Comparison of ENCODE assay signal across 16 cellular contexts in genomic region chr21:37594472-37594951, GRCh38.
"Had no signal": no experiment of that assay in that cellular context is flagged by ENCODE, and none has a peak within 500 bp of the region (broad histone marks: within the 10 kb centered on the region; RNA-seq: fewer than 3 reads in every experiment).

No MANE protein-coding gene starts in this region.

- DNase-seq: cerebellar nuclear complex; effector memory CD8-positive, alpha-beta T cell; foreskin keratinocyte; lower lobe of right lung; midbrain; naive B cell; psoas muscle; sigmoid colon; stimulated activated naive CD4-positive, alpha-beta T cell; stomach; trophoblast cell had no signal

- H3K9me3 Mint-ChIP-seq: effector memory CD8-positive, alpha-beta T cell had no signal

- H3K4me1 ChIP-seq: foreskin keratinocyte, lower lobe of right lung, psoas muscle, stomach had no signal

- H3K27me3 ChIP-seq: foreskin keratinocyte, sigmoid colon, stomach had no signal

- H3K9me3 ChIP-seq: lower lobe of right lung, psoas muscle, sigmoid colon, stomach, thoracic aorta had no signal

- H3K27ac Mint-ChIP-seq: dendritic cell treated with granulocyte-macrophage colony-stimulating factor and Interleukin-4, amounts not matched to agents 40 ng/mL and 50 ng/mL, for 4 days; effector memory CD8-positive, alpha-beta T cell; memory B cell; naive B cell; nephron had no signal

- ATAC-seq: effector memory CD8-positive, alpha-beta T cell; foreskin keratinocyte; lower lobe of right lung; psoas muscle had no signal

- H3K4me1 Mint-ChIP-seq: memory B cell, naive B cell, nephron had no signal

- H3K4me3 ChIP-seq: lower lobe of right lung, psoas muscle, sigmoid colon, skin epidermis, stomach, thoracic aorta had no signal

- H3K36me3 Mint-ChIP-seq: memory B cell, naive B cell had no signal

- H3K4me3 Mint-ChIP-seq: dendritic cell treated with granulocyte-macrophage colony-stimulating factor and Interleukin-4, amounts not matched to agents 40 ng/mL and 50 ng/mL, for 4 days; effector memory CD8-positive, alpha-beta T cell; memory B cell; nephron had no signal

- H3K36me3 ChIP-seq: lower lobe of right lung, sigmoid colon, stomach, thoracic aorta had no signal

- H3K27ac ChIP-seq: foreskin keratinocyte, lower lobe of right lung, psoas muscle, sigmoid colon, skin epidermis, stomach, thoracic aorta had no signal
